ENCODE assay signal across 21 cellular contexts in genomic region chr1:194709439-194709838, GRCh38.
DNase-seq lines count a peak whose midpoint lies in the region; ATAC-seq, FAIRE-seq and TF ChIP-seq lines count a peak whose summit lies in the region.
"Had no signal": no experiment of that assay in that cellular context is flagged by ENCODE, and none has a peak within 500 bp of the region (broad histone marks: within the 10 kb centered on the region; RNA-seq: fewer than 3 reads in every experiment).

No MANE protein-coding gene starts in this region.

- BruUV-seq in K562 (replicated peaks; lab: Mats Ljungman, UMichigan): no TSS peak

- no peaks in the 10 kb centered on the region for H3K9me3 ChIP-seq in K562 (replicated peaks; ENCODE audit: control insufficient read depth, insufficient read depth, low read depth, low read length)
- H3K9me3 ChIP-seq: BLaER1 had no signal

- H3K9ac ChIP-seq in K562 (ENCODE audit: insufficient read depth in 1 of 2, low read depth in 2 of 2, low read length in 2 of 2): no peak overlapping the region
- H3K9ac ChIP-seq in mesendoderm (ENCODE audit: low read length): no peak overlapping the region
- H3K9ac ChIP-seq: BLaER1, GM23248 had no signal

- no peak overlapping the region for H2BK120ac ChIP-seq in mesendoderm (ENCODE audit: low read depth, low read length)

- no peak overlapping the region for H4K8ac ChIP-seq in mesendoderm (ENCODE audit: low read depth, low read length)

- no peak for TF ChIP-seq EP300 in K562 (IDR thresholded peaks at IDR 0.05; ENCODE audit: low read length)

- ATAC-seq in K562: peak; percentile 57; the same call in 2 of the 3 replicates
- ATAC-seq: HCT116, HepG2 had no signal

- POLR2A ChIA-PET in K562 (lab: Yijun Ruan, JAX): no interaction called here

- intact Hi-C loops in K562 (cut with micrococcal nuclease): no loop called here

- no peak for TF ChIP-seq RAD21 in K562 (CRISPR knock-in tag; conservative IDR thresholded peaks at IDR 0.05 in 1 of 2, IDR thresholded peaks at IDR 0.05 in 1 of 2)

- no peaks in the 10 kb centered on the region for H3K9me1 ChIP-seq in K562 (ENCODE audit: control insufficient read depth, insufficient read depth, low read length)

- CTCF ChIA-PET in K562 (lab: Yijun Ruan, JAX; ENCODE audit: low intra/inter-chr PET ratio): no interaction called here

- 35% methylated on average over 3 of the region's 3 CpGs for WGBS in K562 (ENCODE audit: insufficient coverage, low coverage, missing lambda C conversion rate)
- no CpG with 5 or more reads among the region's 3 CpGs for whole genome bisulfite sequencing in mesendoderm (ENCODE audit: extremely low coverage, insufficient coverage, low lambda C conversion rate)

- DNase-seq in A172 (ENCODE audit: low spot score) (peak; percentile 18), HT1080 (ENCODE audit: low read depth) (peak; percentile 8), K562 (ENCODE audit: extremely low read depth in 1 of 4, low spot score in 3 of 4) (peak in 1 of 4 experiments; percentile 4), mesendoderm (peak; percentile 59), hepatic stellate cell (ENCODE audit: low spot score) (no peak), GF-D8 (lab: John Stamatoyannopoulos, UW) (no peak)
- DNase-seq in stimulated activated naive CD4-positive, alpha-beta T cell (lab: John Stamatoyannopoulos, UW): no peak
- DNase-seq: CD4-positive, alpha-beta memory T cell; DMS 273 treated with DMSO at 0.1 percent for 48 hours; DMS53; DND-41; GM23248; H7; HFFc6 had no signal

- H4K20me1 ChIP-seq in K562 (replicated peaks; ENCODE audit: control insufficient read depth, insufficient read depth, low read length): no peaks in the 10 kb centered on the region
- H4K20me1 ChIP-seq: BLaER1 had no signal

- H2AK5ac ChIP-seq in mesendoderm (ENCODE audit: low read length): no peak overlapping the region

- H3K27ac ChIP-seq in K562 (ENCODE audit: extremely low read depth, low read depth, low read length) (no peak overlapping the region), mesendoderm (ENCODE audit: low read depth, low read length) (no peak overlapping the region)
- H3K27ac ChIP-seq: 22Rv1, BLaER1, GM23248 had no signal

- H3K36me3 ChIP-seq in K562 (ENCODE audit: control insufficient read depth, insufficient read depth, low read length) (no peaks in the 10 kb centered on the region), mesendoderm (ENCODE audit: control insufficient read depth, insufficient read depth, low read length) (no peaks in the 10 kb centered on the region)
- H3K36me3 ChIP-seq: BLaER1 had no signal

- no peak overlapping the region for H3K4ac ChIP-seq in mesendoderm (ENCODE audit: low read depth, low read length)

- TF ChIP-seq POLR2A in K562 (conservative IDR thresholded peaks at IDR 0.05): no peak

- no peak for FAIRE-seq in K562 (lab: Jason Lieb, UNC)
- FAIRE-seq: G401.6, GM12892, GM18507, HepG2 had no signal

- H2BK5ac ChIP-seq in mesendoderm (ENCODE audit: low read length): no peak overlapping the region

- no peak overlapping the region for H3K56ac ChIP-seq in mesendoderm (ENCODE audit: low read length)

- TF ChIP-seq CTCF in K562 (IDR thresholded peaks at IDR 0.05 in 2 of 3, conservative IDR thresholded peaks at IDR 0.05 in 1 of 3; ENCODE audit: insufficient read depth in 2 of 3, low read depth in 1 of 3, low read length in 3 of 3): no peak

- no peak overlapping the region for H2BK15ac ChIP-seq in mesendoderm (replicated peaks; ENCODE audit: low read depth)

- no peaks in the 10 kb centered on the region for H3K79me1 ChIP-seq in mesendoderm (ENCODE audit: low read length)

- in situ Hi-C loops in K562 (cut with MboI): no loop called here

- no peak overlapping the region for H4K5ac ChIP-seq in mesendoderm (ENCODE audit: low read length)

- no peaks in the 10 kb centered on the region for H3K27me3 ChIP-seq in K562 (ENCODE audit: control insufficient read depth in 2 of 2, insufficient read depth in 2 of 2, low read length in 2 of 2)
- no peaks in the 10 kb centered on the region for H3K27me3 ChIP-seq in mesendoderm (ENCODE audit: insufficient read depth, low read length, poor library complexity)
- H3K27me3 ChIP-seq: BLaER1 had no signal

- H3K4me3 ChIP-seq in K562: no peak overlapping the region
- H3K4me3 ChIP-seq in mesendoderm (ENCODE audit: low read length): no peak overlapping the region
- H3K4me3 ChIP-seq: BLaER1, GM23248 had no signal

- H3K79me2 ChIP-seq in K562 (ENCODE audit: control insufficient read depth, insufficient read depth, low read length) (no peaks in the 10 kb centered on the region), mesendoderm (ENCODE audit: control insufficient read depth, insufficient read depth, low read length) (no peaks in the 10 kb centered on the region)

- H3K4me1 ChIP-seq in K562 (replicated peaks in 1 of 2; ENCODE audit: control insufficient read depth in 2 of 2, insufficient read depth in 2 of 2, low read length in 2 of 2): no peaks in the 10 kb centered on the region
- no peaks in the 10 kb centered on the region for H3K4me1 ChIP-seq in mesendoderm (ENCODE audit: control insufficient read depth, low read depth, low read length)
- H3K4me1 ChIP-seq: BLaER1 had no signal

- H3K18ac ChIP-seq in mesendoderm (ENCODE audit: low read length): no peak overlapping the region

- H3K4me2 ChIP-seq in K562 (ENCODE audit: insufficient read depth, low read length) (no peak overlapping the region), mesendoderm (ENCODE audit: low read length) (no peak overlapping the region)
- H3K4me2 ChIP-seq: BLaER1 had no signal

- H3K23ac ChIP-seq in mesendoderm (ENCODE audit: low read length): no peak overlapping the region

- H2AFZ ChIP-seq in K562 (ENCODE audit: low read depth, low read length): no peak overlapping the region
- H2AFZ ChIP-seq: GM23248 had no signal

TF ChIP-seq in K562, 482 proteins besides CTCF, POLR2A, EP300 and RAD21:
- TF ChIP-seq ELK3 (CRISPR knock-in tag; IDR thresholded peaks at IDR 0.05) (no peak), ZNF507 (tag; conservative IDR thresholded peaks at IDR 0.05) (no peak), ZNF41 (CRISPR knock-in tag; conservative IDR thresholded peaks at IDR 0.05) (no peak), ZNF586 (CRISPR knock-in tag; conservative IDR thresholded peaks at IDR 0.05) (no peak), CUX1 (CRISPR knock-in tag; IDR thresholded peaks at IDR 0.05) (no peak), GATAD2A (IDR thresholded peaks at IDR 0.05) (no peak), GTF2F1 (IDR thresholded peaks at IDR 0.05; ENCODE audit: low read depth, low read length) (no peak), IFI16 (CRISPR knock-in tag; IDR thresholded peaks at IDR 0.05) (no peak), GMEB1 (CRISPR knock-in tag; IDR thresholded peaks at IDR 0.05) (no peak), ARID2 (IDR thresholded peaks at IDR 0.05) (no peak)

Comparison
In these comparisons a context has a peak if more than half of its experiments do, and no peak if none do; other contexts are left out.
1. DNase-seq: peak in A172 (single experiment), HT1080 (single experiment) and mesendoderm (single experiment); none in hepatic stellate cell (single experiment), GF-D8 (single experiment) and stimulated activated naive CD4-positive, alpha-beta T cell (0 of 6).